In genomic region chr15:77418341-77419049, GRCh38 we compare ENCODE assay signal across 8 cellular contexts.
DNase-seq lines count a peak whose midpoint lies in the region; ATAC-seq and TF ChIP-seq lines count a peak whose summit lies in the region.

No MANE protein-coding gene starts in this region.

- H3K4me1 ChIP-seq in RWPE2 (ENCODE audit: insufficient read depth, poor library complexity, severe bottlenecking), result peaks cover 27% of the 10 kb centered on the region

- H3K9me3 ChIP-seq in RWPE2 (ENCODE audit: severe bottlenecking), result no peaks in the 10 kb centered on the region

- DNase-seq in GM06990 (ENCODE audit: extremely low read depth, insufficient read length), result no peak
- DNase-seq in RWPE2 (ENCODE audit: low spot score), result no peak
- peak; percentile 57 for DNase-seq in fibroblast of pulmonary artery (ENCODE audit: low read depth)
- peak; percentile 3 for DNase-seq in retina
- DNase-seq in GM20000 (ENCODE audit: low spot score), result no peak
- no peak for DNase-seq in activated effector memory CD4-positive, alpha-beta T cell treated with anti-CD3 and anti-CD28 coated beads, Interleukin-2, amount 50 U/mL, for 16 hours
- DNase-seq in NCI-H146 (lab: John Stamatoyannopoulos, UW), result no peak

- no peaks in the 10 kb centered on the region for H3K27me3 ChIP-seq in GM06990 (replicated peaks; ENCODE audit: control insufficient read depth, insufficient read depth, low read length)
- no peaks in the 10 kb centered on the region for H3K27me3 ChIP-seq in RWPE2 (ENCODE audit: insufficient read depth, poor library complexity, severe bottlenecking)

- TF ChIP-seq CTCF in GM06990 (IDR thresholded peaks at IDR 0.05; ENCODE audit: insufficient read depth, low read length, poor library complexity, severe bottlenecking) (no peak), RWPE2 (IDR thresholded peaks at IDR 0.05; ENCODE audit: poor library complexity, severe bottlenecking) (no peak), fibroblast of pulmonary artery (IDR thresholded peaks at IDR 0.05; ENCODE audit: low read length, missing control alignments) (no peak), GM20000 (IDR thresholded peaks at IDR 0.05; ENCODE audit: extremely low read depth, missing control alignments) (no peak)

- peak overlapping the region; percentile 85 for H3K4me3 ChIP-seq in GM06990 (replicated peaks; ENCODE audit: low read depth, low read length)
- H3K4me3 ChIP-seq in RWPE2 (ENCODE audit: severe bottlenecking), result peak overlapping the region; percentile 99
- H3K4me3 ChIP-seq in fibroblast of pulmonary artery (replicated peaks; ENCODE audit: low read depth, low read length), result peak overlapping the region; percentile 90

- H3K27ac ChIP-seq in RWPE2 (ENCODE audit: poor library complexity, severe bottlenecking), result no peak overlapping the region

- no peak for ATAC-seq in RWPE2 (ENCODE audit: low read depth)
- ATAC-seq in GM21723 (IDR thresholded peaks at IDR 0.05; ENCODE audit: unreplicated experiment), result no peak

- H3K36me3 ChIP-seq in GM06990 (ENCODE audit: control insufficient read depth, insufficient read depth, low read length) (no peaks in the 10 kb centered on the region), RWPE2 (ENCODE audit: low read depth) (no peaks in the 10 kb centered on the region)

Comparison
In these comparisons a context has a peak if more than half of its experiments do, and no peak if none do; other contexts are left out.
1. DNase-seq: peak in fibroblast of pulmonary artery (single experiment) and retina (single experiment); none in GM06990 (single experiment), RWPE2 (single experiment), GM20000 (single experiment), activated effector memory CD4-positive, alpha-beta T cell treated with anti-CD3 and anti-CD28 coated beads, Interleukin-2, amount 50 U/mL, for 16 hours (single experiment) and NCI-H146 (single experiment).
2. Peak in every context shown above with its lines, with median percentiles within 50 percentile points of each other: H3K4me3 ChIP-seq.